12 cellular contexts compared by ENCODE assay signal in the genomic region with DNA sequence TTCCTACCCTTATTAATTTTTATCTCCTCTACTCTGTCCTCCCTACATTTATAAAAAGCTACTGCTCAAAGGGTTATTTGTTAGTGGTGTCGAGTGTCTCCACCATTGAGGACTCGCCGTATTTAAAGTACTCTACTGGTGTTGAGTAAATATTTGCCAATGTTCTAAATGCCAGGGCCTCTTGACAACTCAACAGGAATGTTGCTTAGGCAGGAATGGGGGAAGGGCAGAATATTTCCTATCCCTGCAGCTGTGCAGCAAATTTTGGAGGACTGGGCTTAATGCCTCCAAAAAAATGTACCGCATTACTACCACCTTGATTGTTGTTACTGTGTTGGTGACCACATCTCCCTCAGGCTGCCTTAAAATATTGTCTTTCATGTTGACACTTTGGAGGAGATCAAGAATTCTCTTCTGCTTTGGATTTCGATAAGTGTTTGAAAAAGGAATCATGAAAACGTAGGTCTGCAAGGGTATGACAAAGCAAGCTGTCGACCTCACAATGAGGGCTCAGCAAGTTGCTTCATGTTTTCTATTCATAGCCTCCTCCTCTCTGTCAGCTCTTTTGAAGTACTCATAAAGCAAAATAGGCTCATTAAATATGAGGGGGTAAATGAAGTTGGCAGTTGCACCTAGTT.
DNase-seq lines count a peak whose midpoint lies in the region; ATAC-seq and TF ChIP-seq lines count a peak whose summit lies in the region.
"Had no signal": no experiment of that assay in that cellular context is flagged by ENCODE, and none has a peak within 500 bp of the region (broad histone marks: within the 10 kb centered on the region; RNA-seq: fewer than 3 reads in every experiment).

No MANE protein-coding gene starts in this region.

- TF ChIP-seq EP300 in sigmoid colon (IDR thresholded peaks at IDR 0.05) = no peak

- TF ChIP-seq POLR2A in sigmoid colon (IDR thresholded peaks at IDR 0.05) = no peak

- H3K9me3 ChIP-seq in endodermal cell (ENCODE audit: control insufficient read depth, low read length) (no peaks in the 10 kb centered on the region), sigmoid colon (no peaks in the 10 kb centered on the region)

- H3K36me3 ChIP-seq in H7 (replicated peaks; ENCODE audit: control insufficient read depth, insufficient read depth, low read length) (no peaks in the 10 kb centered on the region), endodermal cell (ENCODE audit: control insufficient read depth, insufficient read depth, low read length) (no peaks in the 10 kb centered on the region), sigmoid colon (no peaks in the 10 kb centered on the region)

- H3K27ac Mint-ChIP-seq in endodermal cell (peak overlapping the region; percentile 1), nephron (peak overlapping the region; percentile 24 to 62 (median 29)), HFFc6 (no peak overlapping the region)

- H3K36me3 Mint-ChIP-seq in endodermal cell (ENCODE audit: low read depth) = no peaks in the 10 kb centered on the region
- H3K36me3 Mint-ChIP-seq in nephron (ENCODE audit: low read depth) = no peaks in the 10 kb centered on the region
- H3K36me3 Mint-ChIP-seq in HFFc6 (ENCODE audit: low read depth) = peaks cover 15% of the 10 kb centered on the region

- H3K9me3 Mint-ChIP-seq in endodermal cell = peaks cover 25% of the 10 kb centered on the region
- H3K9me3 Mint-ChIP-seq in nephron = peaks cover 13% of the 10 kb centered on the region
- H3K9me3 Mint-ChIP-seq in HFFc6 = peaks cover 13% of the 10 kb centered on the region; the same call in 1 of the 2 replicates

- peaks cover 15% of the 10 kb centered on the region for H3K4me1 Mint-ChIP-seq in endodermal cell
- H3K4me1 Mint-ChIP-seq in nephron = peaks cover 13% of the 10 kb centered on the region
- peaks cover 12% of the 10 kb centered on the region for H3K4me1 Mint-ChIP-seq in HFFc6 (ENCODE audit: low read depth)

- H3K27me3 ChIP-seq in H7 (ENCODE audit: control insufficient read depth, insufficient read depth, low read length) (no peaks in the 10 kb centered on the region), endodermal cell (ENCODE audit: control insufficient read depth, insufficient read depth, low read length, poor library complexity, severe bottlenecking) (no peaks in the 10 kb centered on the region), sigmoid colon (no peaks in the 10 kb centered on the region)

- 39 to 46% methylated on average over 7 of the region's 7 CpGs for WGBS in endodermal cell (ENCODE audit: insufficient coverage in 1 of 2, insufficient read length in 1 of 2), 2 experiments
- 28 to 47% methylated on average over 7 of the region's 7 CpGs for WGBS in sigmoid colon, 2 donors

- H3K9ac ChIP-seq in endodermal cell (ENCODE audit: extremely low read depth, low read length, poor library complexity, severe bottlenecking) = no peak overlapping the region

- H3K4me1 ChIP-seq in endodermal cell (ENCODE audit: control insufficient read depth, insufficient read depth, low read length) (peaks cover 3% of the 10 kb centered on the region), sigmoid colon (no peaks in the 10 kb centered on the region)

- H3K27ac ChIP-seq in endodermal cell (ENCODE audit: low read depth, low read length) (peak overlapping the region; percentile 72), sigmoid colon (no peak overlapping the region)

- ATAC-seq in GM18502 (IDR thresholded peaks at IDR 0.05; ENCODE audit: poor library complexity, unreplicated experiment) = no peak

- intact Hi-C loops in sigmoid colon (cut with DNase I) = no loop called here

- H3K4me3 ChIP-seq in H7 (ENCODE audit: insufficient read depth, low read depth, low read length) (no peak overlapping the region), endodermal cell (ENCODE audit: low read length) (peak overlapping the region; percentile 70), sigmoid colon (no peak overlapping the region)

- no peak for TF ChIP-seq CTCF in endodermal cell (conservative IDR thresholded peaks at IDR 0.05)
- TF ChIP-seq CTCF in nephron (IDR thresholded peaks at IDR 0.05; ENCODE audit: unreplicated experiment in 3 of 3) = no peak
- no peak for TF ChIP-seq CTCF in sigmoid colon (IDR thresholded peaks at IDR 0.05)
- TF ChIP-seq CTCF in HFFc6 (IDR thresholded peaks at IDR 0.05) = no peak

- DNase-seq in H7 (peak; percentile 11), NCI-H345 treated with DMSO at 0.1 percent for 48 hours (lab: John Stamatoyannopoulos, UW; ENCODE audit: unreplicated experiment) (peak; percentile 99), endodermal cell (peak; percentile 57), sigmoid colon (no peak), HFFc6 (no peak), GM19238 (ENCODE audit: insufficient read length, low spot score) (no peak)
- DNase-seq: activated effector memory CD4-positive, alpha-beta T cell treated with anti-CD3 and anti-CD28 coated beads, Interleukin-2, amount 50 U/mL, for 16 hours; GDM1; NCI-H524 treated with DMSO at 0.1 percent for 48 hours; stimulated activated CD4-positive, alpha-beta T cell treated with anti-CD3 and anti-CD28 coated beads, Interleukin-2, amount 100 ng/mL, for 48 hours had no signal

- H3K27me3 Mint-ChIP-seq in endodermal cell (ENCODE audit: insufficient read depth) = no peaks in the 10 kb centered on the region
- no peaks in the 10 kb centered on the region for H3K27me3 Mint-ChIP-seq in nephron (ENCODE audit: low read depth)
- peaks cover 10% of the 10 kb centered on the region for H3K27me3 Mint-ChIP-seq in HFFc6 (ENCODE audit: insufficient read depth)

- H3K4me3 Mint-ChIP-seq in endodermal cell (no peak overlapping the region), nephron (no peak overlapping the region), HFFc6 (no peak overlapping the region)

Comparison
In these comparisons a context has a peak if more than half of its experiments do, and no peak if none do; other contexts are left out.
1. DNase-seq: peak in H7 (single experiment), NCI-H345 treated with DMSO at 0.1 percent for 48 hours (single experiment) and endodermal cell (single experiment); none in sigmoid colon (single experiment), HFFc6 (single experiment) and GM19238 (single experiment).